Comparison of ENCODE assay signal across 22 cellular contexts in genomic region chr5:160436017-160436416, GRCh38.
"Had no signal": no experiment of that assay in that cellular context is flagged by ENCODE, and none has a peak within 500 bp of the region (broad histone marks: within the 10 kb centered on the region; RNA-seq: fewer than 3 reads in every experiment).

No MANE protein-coding gene starts in this region.

- H3K27ac ChIP-seq: coronary artery, lower lobe of right lung, neural progenitor cell, parathyroid adenoma, right lobe of liver, testis, tibial artery had no signal

- H3K36me3 Mint-ChIP-seq: mesothelial cell of epicardium, naive B cell, type B pancreatic cell had no signal

- DNase-seq: effector memory CD8-positive, alpha-beta T cell; left ventricle myocardium superior; lower lobe of right lung; mucosa of descending colon; naive B cell; right lobe of liver; small intestine; stimulated activated CD4-positive, alpha-beta T cell treated with anti-CD3 and anti-CD28 coated beads, Interleukin-2, amount 100 ng/mL, for 48 hours; stimulated activated naive CD4-positive, alpha-beta T cell; substantia nigra; testis; tibial artery had no signal

- ATAC-seq: effector memory CD8-positive, alpha-beta T cell; left ventricle myocardium superior; lower lobe of right lung; mucosa of descending colon; right lobe of liver had no signal

- H3K27ac Mint-ChIP-seq: effector memory CD8-positive, alpha-beta T cell; mesothelial cell of epicardium; neural progenitor cell; progenitor cell of endocrine pancreas; type B pancreatic cell had no signal

- H3K4me2 ChIP-seq: neural progenitor cell had no signal

- H3K4me3 ChIP-seq: coronary artery, lower lobe of right lung, mucosa of descending colon, neural progenitor cell, right lobe of liver, testis, tibial artery had no signal

- H3K9ac ChIP-seq: neural progenitor cell, parathyroid adenoma had no signal

- H3K27me3 Mint-ChIP-seq: naive B cell had no signal

- FAIRE-seq: endometrium, frontal cortex, keratinocyte, small intestine had no signal

- H3K36me3 ChIP-seq: lower lobe of right lung, neural progenitor cell, right lobe of liver, tibial artery had no signal

- H3K4me1 ChIP-seq: testis had no signal

- H3K9me3 ChIP-seq: lower lobe of right lung, mucosa of descending colon, right lobe of liver, testis, tibial artery had no signal

- H3K9me3 Mint-ChIP-seq: effector memory CD8-positive, alpha-beta T cell; mesothelial cell of epicardium; naive B cell; nephron; neural progenitor cell; type B pancreatic cell had no signal

- H3K4me3 Mint-ChIP-seq: effector memory CD8-positive, alpha-beta T cell; mesothelial cell of epicardium; nephron; neural progenitor cell; type B pancreatic cell had no signal

- H3K27me3 ChIP-seq: right lobe of liver, testis had no signal
